Comparison of ENCODE assay signal across 1 cellular context in the genomic region with DNA sequence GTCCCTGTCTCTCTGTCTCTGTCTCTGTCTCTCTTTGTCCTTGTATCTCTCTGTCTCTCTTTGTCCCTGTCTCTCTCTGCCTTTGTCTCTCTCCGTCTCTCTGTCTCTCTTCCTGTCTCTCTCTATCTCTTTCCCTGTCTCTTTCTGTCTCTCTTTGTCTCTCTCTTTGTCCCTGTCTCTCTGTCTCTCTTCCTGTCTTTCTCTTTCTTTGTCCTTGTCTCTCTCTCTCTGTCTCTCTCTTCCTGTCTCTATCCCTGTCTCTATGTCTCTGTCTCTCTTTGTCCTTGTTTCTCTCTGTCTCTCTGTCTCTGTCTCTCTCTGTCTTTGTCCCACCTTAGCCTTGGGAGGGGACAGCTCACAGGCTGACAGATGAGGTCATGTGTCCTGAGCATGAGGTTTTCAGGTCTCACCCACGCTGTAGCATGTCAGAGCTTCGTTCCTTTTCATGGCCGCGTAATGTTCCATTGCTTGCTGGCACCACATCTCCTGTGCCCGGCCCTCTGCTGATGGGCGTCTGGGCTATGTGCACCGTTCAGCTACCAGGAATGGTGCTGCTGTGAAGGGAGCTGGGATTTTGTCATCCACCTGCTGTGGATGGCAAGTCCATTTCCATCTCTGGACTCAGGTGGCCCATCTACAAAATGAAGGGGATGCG.
TF ChIP-seq lines count a peak whose summit lies in the region.

No MANE protein-coding gene starts in this region.

TF ChIP-seq in K562, 482 proteins besides CTCF, POLR2A, EP300 and RAD21 (continued from another document and continues in another):
- TF ChIP-seq REST (CRISPR knock-in tag; IDR thresholded peaks at IDR 0.05; ENCODE audit: low read depth), result no peak
- no peak for TF ChIP-seq TGIF2 (CRISPR knock-in tag; IDR thresholded peaks at IDR 0.05)
- no peak for TF ChIP-seq SRSF1 (IDR thresholded peaks at IDR 0.05; ENCODE audit: low read depth, low read length)
- no peak for TF ChIP-seq MTF1 (CRISPR knock-in tag; IDR thresholded peaks at IDR 0.05; ENCODE audit: borderline replicate concordance)
- TF ChIP-seq TBP (optimal IDR thresholded peaks at IDR 0.05; ENCODE audit: low read depth, low read length), result no peak
- no peak for TF ChIP-seq ZNF592 (IDR thresholded peaks at IDR 0.05)
- TF ChIP-seq GTF2A2 (tag; IDR thresholded peaks at IDR 0.05), result no peak
- no peak for TF ChIP-seq CREB5 (CRISPR knock-in tag; IDR thresholded peaks at IDR 0.05)
- no peak for TF ChIP-seq ZBTB2 (IDR thresholded peaks at IDR 0.05)
- TF ChIP-seq ZNF146 (CRISPR knock-in tag; IDR thresholded peaks at IDR 0.05; ENCODE audit: unreplicated experiment), result peak; percentile 99
- TF ChIP-seq CREM (IDR thresholded peaks at IDR 0.05; ENCODE audit: low read depth), result no peak
- no peak for TF ChIP-seq RFX7 (CRISPR knock-in tag; IDR thresholded peaks at IDR 0.05)
- TF ChIP-seq, protein P1, sequence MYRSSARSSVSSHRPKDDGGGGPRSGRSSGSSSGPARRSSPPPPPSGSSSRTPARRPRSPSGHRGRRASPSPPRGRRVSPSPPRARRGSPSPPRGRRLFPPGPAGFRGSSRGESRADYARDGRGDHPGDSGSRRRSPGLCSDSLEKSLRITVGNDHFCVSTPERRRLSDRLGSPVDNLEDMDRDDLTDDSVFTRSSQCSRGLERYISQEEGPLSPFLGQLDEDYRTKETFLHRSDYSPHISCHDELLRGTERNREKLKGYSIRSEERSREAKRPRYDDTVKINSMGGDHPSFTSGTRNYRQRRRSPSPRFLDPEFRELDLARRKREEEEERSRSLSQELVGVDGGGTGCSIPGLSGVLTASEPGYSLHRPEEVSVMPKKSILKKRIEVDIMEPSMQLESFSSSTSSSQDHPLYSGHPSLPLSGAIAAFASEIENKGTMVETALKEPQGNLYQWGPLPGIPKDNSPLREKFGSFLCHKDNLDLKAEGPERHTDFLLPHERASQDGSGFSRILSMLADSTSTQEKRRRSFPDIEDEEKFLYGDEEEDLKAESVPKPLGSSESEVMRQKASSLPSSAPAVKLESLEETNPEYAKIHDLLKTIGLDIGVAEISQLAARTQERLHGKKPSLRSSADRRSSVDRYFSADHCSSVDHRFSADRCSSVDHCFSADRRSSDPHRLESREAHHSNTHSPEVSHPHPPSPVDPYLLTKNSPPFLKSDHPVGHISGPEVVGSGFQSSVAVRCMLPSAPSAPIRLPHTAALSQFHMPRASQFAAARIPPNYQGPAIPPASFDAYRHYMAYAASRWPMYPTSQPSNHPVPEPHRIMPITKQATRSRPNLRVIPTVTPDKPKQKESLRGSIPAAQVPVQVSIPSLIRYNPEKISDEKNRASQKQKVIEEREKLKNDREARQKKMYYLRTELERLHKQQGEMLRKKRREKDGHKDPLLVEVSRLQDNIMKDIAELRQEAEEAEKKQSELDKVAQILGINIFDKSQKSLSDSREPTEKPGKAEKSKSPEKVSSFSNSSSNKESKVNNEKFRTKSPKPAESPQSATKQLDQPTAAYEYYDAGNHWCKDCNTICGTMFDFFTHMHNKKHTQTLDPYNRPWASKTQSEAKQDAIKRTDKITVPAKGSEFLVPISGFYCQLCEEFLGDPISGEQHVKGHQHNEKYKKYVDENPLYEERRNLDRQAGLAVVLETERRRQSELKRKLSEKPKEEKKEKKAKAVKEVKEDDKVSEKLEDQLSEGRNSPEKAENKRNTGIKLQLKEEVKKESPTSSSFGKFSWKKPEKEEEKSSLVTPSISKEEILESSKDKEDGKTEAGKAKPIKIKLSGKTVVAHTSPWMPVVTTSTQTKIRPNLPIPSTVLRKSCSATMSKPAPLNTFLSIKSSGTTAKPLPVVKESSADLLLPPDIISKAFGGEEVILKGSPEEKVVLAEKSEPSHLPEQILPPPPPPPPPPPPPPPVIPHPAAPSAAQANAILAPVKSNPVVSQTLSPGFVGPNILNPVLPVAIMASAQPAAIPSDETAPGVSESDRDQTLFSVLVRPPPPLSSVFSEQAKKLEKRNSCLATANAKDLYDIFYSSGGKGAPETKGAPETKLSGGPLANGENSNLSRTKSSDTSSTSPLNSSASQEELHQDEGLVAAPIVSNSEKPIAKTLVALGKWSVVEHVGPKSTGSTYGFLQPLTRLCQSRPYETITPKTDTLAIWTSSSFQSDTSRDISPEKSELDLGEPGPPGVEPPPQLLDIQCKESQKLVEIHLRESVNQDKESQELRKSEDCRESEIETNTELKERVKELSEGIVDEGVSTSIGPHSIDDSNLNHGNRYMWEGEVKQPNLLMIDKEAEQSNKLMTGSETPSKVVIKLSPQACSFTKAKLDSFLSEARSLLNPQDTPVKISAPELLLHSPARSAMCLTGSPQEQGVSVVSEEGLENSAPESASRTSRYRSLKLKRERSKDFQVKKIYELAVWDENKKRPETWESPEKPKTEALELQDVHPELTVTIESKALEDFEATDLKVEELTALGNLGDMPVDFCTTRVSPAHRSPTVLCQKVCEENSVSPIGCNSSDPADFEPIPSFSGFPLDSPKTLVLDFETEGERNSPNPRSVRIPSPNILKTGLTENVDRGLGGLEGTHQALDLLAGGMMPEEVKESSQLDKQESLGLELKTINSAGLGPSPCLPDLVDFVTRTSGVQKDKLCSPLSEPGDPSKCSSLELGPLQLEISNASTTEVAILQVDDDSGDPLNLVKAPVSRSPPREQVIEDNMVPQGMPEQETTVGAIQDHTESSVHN (IDR thresholded peaks at IDR 0.05; ENCODE audit: borderline replicate concordance in 1 of 2, low read depth in 1 of 2), result no peak
- TF ChIP-seq PTTG1 (tag; IDR thresholded peaks at IDR 0.05; ENCODE audit: low read depth), result no peak
- TF ChIP-seq SMAD1 (IDR thresholded peaks at IDR 0.05; ENCODE audit: low read depth, low read length, partially characterized antibody), result no peak
- TF ChIP-seq ARID3A (IDR thresholded peaks at IDR 0.05; ENCODE audit: borderline replicate concordance, low read depth, low read length), result no peak
- no peak for TF ChIP-seq SMAD3 (CRISPR knock-in tag; conservative IDR thresholded peaks at IDR 0.05)
- TF ChIP-seq, protein P2, sequence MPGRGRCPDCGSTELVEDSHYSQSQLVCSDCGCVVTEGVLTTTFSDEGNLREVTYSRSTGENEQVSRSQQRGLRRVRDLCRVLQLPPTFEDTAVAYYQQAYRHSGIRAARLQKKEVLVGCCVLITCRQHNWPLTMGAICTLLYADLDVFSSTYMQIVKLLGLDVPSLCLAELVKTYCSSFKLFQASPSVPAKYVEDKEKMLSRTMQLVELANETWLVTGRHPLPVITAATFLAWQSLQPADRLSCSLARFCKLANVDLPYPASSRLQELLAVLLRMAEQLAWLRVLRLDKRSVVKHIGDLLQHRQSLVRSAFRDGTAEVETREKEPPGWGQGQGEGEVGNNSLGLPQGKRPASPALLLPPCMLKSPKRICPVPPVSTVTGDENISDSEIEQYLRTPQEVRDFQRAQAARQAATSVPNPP (IDR thresholded peaks at IDR 0.05; ENCODE audit: borderline replicate concordance, insufficient read depth, insufficient read length), result no peak
- TF ChIP-seq TAF15 (IDR thresholded peaks at IDR 0.05; ENCODE audit: low read depth, low read length), result no peak
- no peak for TF ChIP-seq ZNF133 (CRISPR knock-in tag; IDR thresholded peaks at IDR 0.05)
- no peak for TF ChIP-seq ILK (tag; IDR thresholded peaks at IDR 0.05; ENCODE audit: borderline replicate concordance, low read depth)
- TF ChIP-seq ZNF311 (CRISPR knock-in tag; IDR thresholded peaks at IDR 0.05), result no peak
- TF ChIP-seq PHB2 (IDR thresholded peaks at IDR 0.05; ENCODE audit: low read depth), result no peak
- TF ChIP-seq ZNF197 (CRISPR knock-in tag; IDR thresholded peaks at IDR 0.05; ENCODE audit: low read depth), result no peak
- TF ChIP-seq SMARCA5 (IDR thresholded peaks at IDR 0.05), result peak; percentile 65
- no peak for TF ChIP-seq POLR2G (IDR thresholded peaks at IDR 0.05; ENCODE audit: low read depth, low read length)
- TF ChIP-seq ZBTB17 (CRISPR knock-in tag; IDR thresholded peaks at IDR 0.05), result no peak
- TF ChIP-seq ZZZ3 (IDR thresholded peaks at IDR 0.05), result no peak
- TF ChIP-seq KDM1A (IDR thresholded peaks at IDR 0.05), result peak in 1 of 2 experiments; percentile 46; a peak in 3 of 4 replicates
- peak; percentile 59; the same call in 1 of the 2 replicates for TF ChIP-seq ADNP (tag; IDR thresholded peaks at IDR 0.05)
- no peak for TF ChIP-seq BCL6 (CRISPR knock-in tag; IDR thresholded peaks at IDR 0.05)
- TF ChIP-seq PHTF2 (CRISPR knock-in tag; IDR thresholded peaks at IDR 0.05), result no peak
- no peak for TF ChIP-seq MAFG (tag; conservative IDR thresholded peaks at IDR 0.05)
- no peak for TF ChIP-seq NCOA1 (IDR thresholded peaks at IDR 0.05; ENCODE audit: low read depth)
- TF ChIP-seq ELF4 (CRISPR knock-in tag; IDR thresholded peaks at IDR 0.05), result 0 out of 2 replicates have a peak, but pooled peaks have one; percentile 58
- TF ChIP-seq ZNF695 (CRISPR knock-in tag; IDR thresholded peaks at IDR 0.05), result no peak
- no peak for TF ChIP-seq MBD2 (IDR thresholded peaks at IDR 0.05; ENCODE audit: borderline replicate concordance, low read depth)
- no peak for TF ChIP-seq NR2F6 (CRISPR knock-in tag; IDR thresholded peaks at IDR 0.05)
